11 cellular contexts compared by ENCODE assay signal in genomic region chr11:73470036-73470624, GRCh38.
"Had no signal": no experiment of that assay in that cellular context is flagged by ENCODE, and none has a peak within 500 bp of the region (broad histone marks: within the 10 kb centered on the region; RNA-seq: fewer than 3 reads in every experiment).

No MANE protein-coding gene starts in this region.

- H3K9me3 ChIP-seq: adrenal gland, SJSA1 had no signal

- H3K27me3 ChIP-seq: adrenal gland, SJSA1 had no signal

- H3K4me3 ChIP-seq: adrenal gland, SJSA1 had no signal

- DNase-seq: activated CD4-positive, alpha-beta T cell treated with anti-CD3 and anti-CD28 coated beads, Interleukin-2, amount 10 ng/mL, durations not matched to agents 24 days and 14 days; activated naive CD4-positive, alpha-beta T cell treated with anti-CD3 and anti-CD28 coated beads for 36 hours; central memory CD4-positive, alpha-beta T cell; mesendoderm; stimulated activated CD4-positive, alpha-beta T cell treated with anti-CD3 and anti-CD28 coated beads, Interleukin-15, amount 100 ng/mL, for 24 hours; stimulated activated CD4-positive, alpha-beta T cell treated with anti-CD3 and anti-CD28 coated beads, Interleukin-4, amount 100 ng/mL, for 24 hours; stimulated activated naive CD8-positive, alpha-beta T cell treated with anti-CD3 and anti-CD28 coated beads, Interleukin-15, amount 100 ng/mL, for 72 hours; T-helper 9 cell had no signal

- H3K27ac ChIP-seq: SJSA1 had no signal

- H3K4me1 ChIP-seq: SJSA1 had no signal

- ATAC-seq: left lobe of liver; stimulated activated naive CD8-positive, alpha-beta T cell treated with anti-CD3 and anti-CD28 coated beads, Interleukin-15, amount 100 ng/mL, for 72 hours had no signal

- H3K36me3 ChIP-seq: adrenal gland, SJSA1 had no signal
